In genomic region chr14:35244542-35244941, GRCh38 we compare ENCODE assay signal across 4 cellular contexts.
"Had no signal": no experiment of that assay in that cellular context is flagged by ENCODE, and none has a peak within 500 bp of the region (broad histone marks: within the 10 kb centered on the region; RNA-seq: fewer than 3 reads in every experiment).

No MANE protein-coding gene starts in this region.

- H3K9me3 Mint-ChIP-seq: GM23338, H9, IgD-negative memory B cell had no signal

- H3K27ac Mint-ChIP-seq: GM23338, IgD-negative memory B cell had no signal

- ATAC-seq: GM23338 had no signal

- H3K27me3 Mint-ChIP-seq: IgD-negative memory B cell had no signal

- H3K4me3 Mint-ChIP-seq: GM23338, H9, IgD-negative memory B cell had no signal

- DNase-seq: H9, HCEC 1CT had no signal
